Comparison of ENCODE assay signal across 19 cellular contexts in genomic region chr12:80847575-80847974, GRCh38.
"Had no signal": no experiment of that assay in that cellular context is flagged by ENCODE, and none has a peak within 500 bp of the region (broad histone marks: within the 10 kb centered on the region; RNA-seq: fewer than 3 reads in every experiment).

No MANE protein-coding gene starts in this region.

- H3K27ac ChIP-seq: brain microvascular endothelial cell, coronary artery, esophagus muscularis mucosa, hepatocyte, left ventricle myocardium inferior, tibial artery, uterus had no signal

- H3K4me1 ChIP-seq: esophagus muscularis mucosa, tibial artery, uterus had no signal

- FAIRE-seq: kidney had no signal

- H2AFZ ChIP-seq: hepatocyte had no signal

- H3K4me2 ChIP-seq: hepatocyte had no signal

- ATAC-seq: activated T-helper 17 cell treated with anti-CD3 and anti-CD28 coated beads, Interleukin-2, amount 50 U/mL, for 72 hours; stimulated activated naive B cell treated with anti-CD40 and anti-IgM and Interleukin-4, amounts not matched to agents 10 μg/mL and 1 μg/mL and 100 μg/mL, for 72 hours had no signal

- H3K4me3 ChIP-seq: coronary artery, esophagus muscularis mucosa, hepatocyte, left ventricle myocardium inferior, tibial artery, uterus had no signal

- H3K36me3 ChIP-seq: brain microvascular endothelial cell, esophagus muscularis mucosa, left ventricle myocardium inferior, tibial artery, uterus had no signal

- H3K27me3 ChIP-seq: brain microvascular endothelial cell, esophagus muscularis mucosa, hepatocyte, tibial artery, uterus had no signal

- H3K79me2 ChIP-seq: hepatocyte had no signal

- H3K9me3 ChIP-seq: esophagus muscularis mucosa, left ventricle myocardium inferior, tibial artery, uterus had no signal

- DNase-seq: activated CD4-positive, CD25-positive, alpha-beta regulatory T cell treated with anti-CD3 and anti-CD28 coated beads, Interleukin-2, amount 50 U/mL, for 72 hours; activated naive CD4-positive, alpha-beta T cell treated with Interleukin-2 at 50 U/mL for 16 hours; activated T-cell treated with anti-CD3 and anti-CD28 coated beads for 4 hours; anterior cingulate cortex; brain microvascular endothelial cell; effector CD4-positive, alpha-beta T cell; kidney; left ventricle myocardium inferior; nucleus accumbens; posterior cingulate gyrus; retina; stimulated activated CD4-positive, alpha-beta T cell treated with anti-CD3 and anti-CD28 coated beads, Interleukin-2, amount 100 ng/mL, for 48 hours; stimulated activated naive B cell treated with anti-CD40 and anti-IgM and Interleukin-4, amounts not matched to agents 10 μg/mL and 1 μg/mL and 100 μg/mL, for 72 hours; tibial artery; uterus had no signal
